In the genomic region with DNA sequence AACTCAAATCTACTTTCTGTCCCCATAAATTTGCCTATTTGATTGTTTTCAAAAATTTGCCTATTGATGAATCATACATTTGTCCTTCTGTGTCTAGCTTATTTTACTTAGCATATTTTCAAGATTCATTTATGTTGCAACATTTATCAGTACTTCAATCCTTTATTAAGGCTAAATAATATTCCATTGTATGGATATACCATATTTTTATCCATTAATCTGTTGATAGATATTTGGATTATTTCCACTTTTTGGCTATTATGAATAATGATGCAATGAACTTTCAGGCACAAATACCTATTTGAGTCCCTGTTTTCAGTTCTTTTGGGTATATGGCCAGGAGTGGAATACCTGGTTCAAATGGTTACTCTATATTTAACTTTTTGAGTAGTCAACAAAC, we compare ENCODE assay signal across 31 cellular contexts.
"Had no signal": no experiment of that assay in that cellular context is flagged by ENCODE, and none has a peak within 500 bp of the region (broad histone marks: within the 10 kb centered on the region; RNA-seq: fewer than 3 reads in every experiment).

No MANE protein-coding gene starts in this region.

- H3K4me1 ChIP-seq: ascending aorta had no signal

- DNase-seq: activated B cell treated with CpG ODN at 0.5 μM for 24 hours; activated CD4-positive, alpha-beta memory T cell treated with anti-CD3 and anti-CD28 coated beads, Interleukin-2, amount 10 ng/mL, durations not matched to agents 7 days and 5 days; activated CD4-positive, alpha-beta T cell treated with anti-CD3 and anti-CD28 coated beads for 4 hours; activated CD4-positive, alpha-beta T cell treated with anti-CD3 and anti-CD28 coated beads, Interleukin-2, amount 10 ng/mL, durations not matched to agents 24 days and 14 days; activated CD4-positive, alpha-beta T cell treated with anti-CD3 and anti-CD28 coated beads, Interleukin-2, amount 50 U/mL, for 1 hour; activated CD4-positive, alpha-beta T cell treated with anti-CD3 and anti-CD28 coated beads, Interleukin-2, amount 50 U/mL, for 48 hours; activated CD4-positive, CD25-positive, alpha-beta regulatory T cell treated with anti-CD3 and anti-CD28 coated beads, Interleukin-2, amount 50 U/mL, for 72 hours; activated CD8-positive, alpha-beta memory T cell treated with anti-CD3 and anti-CD28 coated beads for 24 hours; activated CD8-positive, alpha-beta memory T cell treated with anti-CD3 and anti-CD28 coated beads, Interleukin-2, amount 10 ng/mL, durations not matched to agents 7 days and 5 days; activated CD8-positive, alpha-beta memory T cell treated with anti-CD3 and anti-CD28 coated beads, Interleukin-2, amount 50 U/mL, for 48 hours; activated CD8-positive, alpha-beta T cell treated with anti-CD3 and anti-CD28 coated beads, Interleukin-2, amount 10 ng/mL, durations not matched to agents 7 days and 5 days; activated effector memory CD4-positive, alpha-beta T cell treated with Interleukin-2 at 50 U/mL for 16 hours; activated gamma-delta T cell; activated naive CD4-positive, alpha-beta T cell treated with anti-CD3 and anti-CD28 coated beads, Interleukin-2, amount 10 ng/mL, durations not matched to agents 7 days and 5 days; activated naive CD4-positive, alpha-beta T cell treated with Interleukin-2 at 50 U/mL for 16 hours; activated naive CD8-positive, alpha-beta T cell treated with anti-CD3 and anti-CD28 coated beads, Interleukin-2, amount 10 ng/mL, durations not matched to agents 7 days and 5 days; activated naive CD8-positive, alpha-beta T cell treated with anti-CD3 and anti-CD28 coated beads, Interleukin-2, amount 50 U/mL, for 24 hours; activated T-cell treated with anti-CD3 and anti-CD28 coated beads, Interleukin-2, amount 50 U/mL, for 24 hours; activated T-cell treated with anti-CD3 and anti-CD28 coated beads, Interleukin-2, amount 50 U/mL, for 48 hours; amygdala; anterior cingulate cortex; caudate nucleus; cerebellar nuclear complex; T-helper 1 cell; T-helper 2 cell; T-helper 9 cell had no signal

- H3K4me3 ChIP-seq: ascending aorta, cardiac muscle cell had no signal

- H3K27ac ChIP-seq: ascending aorta, cardiac muscle cell, VCaP had no signal

- ATAC-seq: activated CD8-positive, alpha-beta memory T cell treated with anti-CD3 and anti-CD28 coated beads, Interleukin-2, amount 10 ng/mL, durations not matched to agents 7 days and 5 days; activated CD8-positive, alpha-beta T cell treated with anti-CD3 and anti-CD28 coated beads, Interleukin-2, amount 10 ng/mL, durations not matched to agents 7 days and 5 days; activated naive CD8-positive, alpha-beta T cell treated with anti-CD3 and anti-CD28 coated beads, Interleukin-2, amount 50 U/mL, for 24 hours had no signal

- H3K27me3 ChIP-seq: ascending aorta, cardiac muscle cell had no signal

- H3K36me3 ChIP-seq: cardiac muscle cell had no signal

- FAIRE-seq: bronchial epithelial cell, TTC549 had no signal
